ENCODE assay signal across 8 cellular contexts in the genomic region with DNA sequence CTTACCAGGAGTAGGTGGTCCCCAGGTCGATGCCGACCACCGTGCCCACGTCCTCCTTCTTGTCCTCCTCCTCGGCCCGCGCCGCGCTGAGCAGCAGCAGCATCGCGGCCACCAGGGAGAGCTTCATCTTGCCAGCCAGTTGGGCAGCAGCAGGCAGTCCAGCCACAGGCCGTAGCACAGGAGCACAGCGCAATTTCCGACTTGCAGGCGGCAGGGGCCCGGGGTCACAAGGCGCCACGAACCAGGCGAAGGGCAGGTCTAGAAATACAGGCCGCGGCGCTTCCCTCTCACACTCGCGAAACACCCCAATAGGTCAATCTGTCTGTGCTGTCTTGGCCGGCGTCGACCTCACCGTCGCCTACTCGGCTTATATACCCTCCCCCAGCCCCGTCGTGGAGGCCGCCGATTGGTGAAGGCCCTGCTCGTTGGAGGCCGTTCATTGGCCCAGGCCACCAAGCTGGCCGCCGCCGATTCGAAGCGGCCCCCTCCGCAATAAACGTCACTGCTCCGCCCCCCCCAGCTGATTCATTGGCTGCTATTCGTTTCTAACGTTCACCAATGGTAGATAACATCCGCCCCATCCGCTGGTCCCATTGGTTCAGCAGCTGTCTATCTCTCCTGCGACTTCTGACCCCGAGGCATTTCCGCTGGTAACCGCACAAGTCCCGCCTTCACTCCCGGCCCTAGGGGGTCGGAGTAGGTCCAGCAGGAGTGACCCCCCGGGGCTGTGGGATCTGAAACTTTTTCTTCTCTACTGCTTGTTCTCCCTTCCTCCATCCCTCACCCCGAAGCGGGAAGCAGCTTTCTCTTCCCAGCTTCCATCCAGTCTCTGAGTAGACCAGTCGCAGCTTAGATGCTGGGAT. TPM values are rescaled to one million over a fixed set of nuclear protein-coding genes. Genes with fewer than 3 reads are reported as not detected.
DNase-seq lines count a peak whose midpoint lies in the region; ATAC-seq, FAIRE-seq and TF ChIP-seq lines count a peak whose summit lies in the region.

Gene HSPA5 (minus strand): TSS at position 344 of the 863 bp plus-strand sequence. CDS start 217 bp downstream, at position 127.

- CTCF ChIA-PET in HepG2 (lab: Yijun Ruan, JAX; ENCODE audit: low intra/inter-chr PET ratio, low total read pairs): no interaction called here

- no peaks in the 10 kb centered on the region for H3K27me3 ChIP-seq in CD4-positive, CD25-positive, alpha-beta regulatory T cell (ENCODE audit: control insufficient read depth, insufficient read depth, low read length)
- H3K27me3 ChIP-seq in HepG2 (ENCODE audit: control insufficient read depth in 1 of 2, insufficient read depth in 2 of 2, low read length in 2 of 2): no peaks in the 10 kb centered on the region; a peak in 1 of 5 replicates

- H3K79me2 ChIP-seq in HepG2 (ENCODE audit: insufficient read depth, low read length): peaks cover 50% of the 10 kb centered on the region

- TF ChIP-seq EP300 in HepG2 (IDR thresholded peaks at IDR 0.05; ENCODE audit: low read depth in 2 of 2, low read length in 2 of 2): peak in 1 of 2 experiments; percentile 5; a peak in 2 of 4 replicates
- TF ChIP-seq EP300 in HepG2 (CRISPR knock-in tag; IDR thresholded peaks at IDR 0.05; ENCODE audit: borderline replicate concordance): 0 out of 2 replicates have a peak, but pooled peaks have one; percentile 34

- ATAC-seq in CD4-positive, CD25-positive, alpha-beta regulatory T cell (ENCODE audit: low read depth in 2 of 2): peak; percentile 91 to 93
- ATAC-seq in GM19397 (IDR thresholded peaks at IDR 0.05; ENCODE audit: unreplicated experiment) (peak; percentile 91), HG03571 (IDR thresholded peaks at IDR 0.05; ENCODE audit: unreplicated experiment) (peak; percentile 90), HepG2 (peak; percentile 95)

- peak within 1 kb of the TSS; percentile 94 for H3K4me3 ChIP-seq in CD4-positive, CD25-positive, alpha-beta regulatory T cell (ENCODE audit: low read depth, low read length)
- H3K4me3 ChIP-seq in HepG2 (replicated peaks in 1 of 3; ENCODE audit: insufficient read depth in 1 of 3, low read depth in 2 of 3, low read length in 3 of 3): peak within 1 kb of the TSS; percentile 89 to 98 (median 97)

- BruUV-seq in HepG2 (replicated peaks; lab: Mats Ljungman, UMichigan): no TSS peak

- H3K9me3 ChIP-seq in CD4-positive, CD25-positive, alpha-beta regulatory T cell (ENCODE audit: control insufficient read depth in 2 of 2, low read length in 2 of 2): no peaks in the 10 kb centered on the region
- H3K9me3 ChIP-seq in HepG2 (ENCODE audit: low read length): no peaks in the 10 kb centered on the region

- peaks cover 6% of the 10 kb centered on the region for H3K27me3 Mint-ChIP-seq in CD4-positive, CD25-positive, alpha-beta regulatory T cell

- H3K4me2 ChIP-seq in HepG2 (ENCODE audit: low read depth, low read length): peak within 1 kb of the TSS; percentile 82

- peak within 1 kb of the TSS; percentile 100 for H3K9ac ChIP-seq in HepG2 (ENCODE audit: insufficient read depth, low read depth, low read length)

- no peaks in the 10 kb centered on the region for H3K9me3 Mint-ChIP-seq in CD4-positive, CD25-positive, alpha-beta regulatory T cell

- peaks cover 46% of the 10 kb centered on the region for H3K4me1 ChIP-seq in CD4-positive, CD25-positive, alpha-beta regulatory T cell (ENCODE audit: control insufficient read depth, insufficient read depth, low read length, poor library complexity, severe bottlenecking)
- H3K4me1 ChIP-seq in HepG2 (ENCODE audit: insufficient read depth, low read length): peaks cover 55% of the 10 kb centered on the region

- peaks cover 36% of the 10 kb centered on the region for H3K36me3 Mint-ChIP-seq in CD4-positive, CD25-positive, alpha-beta regulatory T cell

- under 1% methylated on average over 30 of the region's 59 CpGs for WGBS in HepG2 (ENCODE audit: low lambda C conversion rate)

- H3K4me1 Mint-ChIP-seq in CD4-positive, CD25-positive, alpha-beta regulatory T cell: peaks cover 21 to 56% (median 41%) of the 10 kb centered on the region in 4 donors

- peaks cover 33% of the 10 kb centered on the region for H3K36me3 ChIP-seq in CD4-positive, CD25-positive, alpha-beta regulatory T cell (ENCODE audit: control insufficient read depth, insufficient read depth, low read length)
- H3K36me3 ChIP-seq in HepG2 (replicated peaks in 1 of 2; ENCODE audit: control insufficient read depth in 1 of 2, insufficient read depth in 2 of 2, low read length in 2 of 2): peaks cover 7 to 32% of the 10 kb centered on the region in 2 experiments

- H2AFZ ChIP-seq in HepG2 (ENCODE audit: low read length): no peak within 1 kb of the TSS

- DNase-seq in CD4-positive, CD25-positive, alpha-beta regulatory T cell: peak; percentile 99 to 100 (median 99)
- DNase-seq in NCI-H82 (lab: John Stamatoyannopoulos, UW) (peak; percentile 100), dermis microvascular lymphatic vessel endothelial cell (ENCODE audit: low read depth in 2 of 2) (peak; percentile 99 to 100), HepG2 (ENCODE audit: low spot score) (peak; percentile 99)
- peak; percentile 100 for DNase-seq in activated CD4-positive, alpha-beta T cell treated with anti-CD3 and anti-CD28 coated beads, Interleukin-2, amount 50 U/mL, for 48 hours
- peak; percentile 99 for DNase-seq in stimulated activated CD4-positive, alpha-beta T cell treated with anti-CD3 and anti-CD28 coated beads, Interleukin-4, amount 100 ng/mL, for 1 hour

- in situ Hi-C loops in HepG2 (cut with HindIII; ENCODE audit: extremely low pct_ligation_motif_present, low pct_unique_long_range_greater_than_20kb): no loop called here

- TF ChIP-seq CTCF in HepG2 (CRISPR knock-in tag; IDR thresholded peaks at IDR 0.05): peak; percentile 45

- H3K4me3 Mint-ChIP-seq in CD4-positive, CD25-positive, alpha-beta regulatory T cell: peak within 1 kb of the TSS; percentile 93 to 99 (median 96)

- H3K27ac Mint-ChIP-seq in CD4-positive, CD25-positive, alpha-beta regulatory T cell: peak within 1 kb of the TSS; percentile 97 to 100 (median 99)

- peaks cover 44% of the 10 kb centered on the region for H4K20me1 ChIP-seq in HepG2 (ENCODE audit: insufficient read depth, low read length)

- intact Hi-C loops in HepG2 (cut with micrococcal nuclease; ENCODE audit: unreplicated experiment): loop anchor here (1.0 to 2.0 kb wide), 3 partner anchors 20 to 56 kb away; partner anchors contain the start of genes GAPVD1 and RABEPK

- FAIRE-seq in HepG2 (lab: Jason Lieb, UNC): peak; percentile 65

- TF ChIP-seq RAD21 in HepG2 (CRISPR knock-in tag; IDR thresholded peaks at IDR 0.05): no peak

- H3K27ac ChIP-seq in CD4-positive, CD25-positive, alpha-beta regulatory T cell (ENCODE audit: insufficient read depth, low read length, poor library complexity, severe bottlenecking): peak within 1 kb of the TSS; percentile 94
- H3K27ac ChIP-seq in HepG2 (ENCODE audit: extremely low read length, insufficient read depth, low read length): peak within 1 kb of the TSS; percentile 97

- POLR2A ChIA-PET in HepG2 (lab: Yijun Ruan, JAX): interaction anchor here (0.6 to 3.1 kb wide), 44 partner anchors 9 to 582 kb away, joined by 3 to 73 read pairs (median 4); partner anchors contain the start of genes ARPC5L, GAPVD1 and RABEPK

- peak; percentile 98 to 99 for TF ChIP-seq POLR2A in HepG2 (IDR thresholded peaks at IDR 0.05; ENCODE audit: insufficient read depth in 1 of 2, low read depth in 2 of 2, low read length in 2 of 2)

TF ChIP-seq in HepG2, 621 proteins besides CTCF, POLR2A, EP300 and RAD21 (continues in another document):
- peak; percentile 58 for TF ChIP-seq MAX (IDR thresholded peaks at IDR 0.05)
- no peak for TF ChIP-seq ONECUT2 (CRISPR knock-in tag; IDR thresholded peaks at IDR 0.05)
- TF ChIP-seq ZFAT (CRISPR knock-in tag; conservative IDR thresholded peaks at IDR 0.05): no peak
- no peak for TF ChIP-seq ZNF879 (CRISPR knock-in tag; IDR thresholded peaks at IDR 0.05)

RNA-seq across cellular contexts. Expression of gene HSPA5, which starts in this region (rescaled TPM):
- total RNA-seq in CD4-positive, CD25-positive, alpha-beta regulatory T cell: 167 TPM
- 100 to 1,000 TPM; 132 to 156 (median 147) TPM for polyA plus RNA-seq in CD4-positive, CD25-positive, alpha-beta regulatory T cell
- total RNA-seq in dermis microvascular lymphatic vessel endothelial cell (99.9 and 138 TPM in 2 replicates), HepG2 (2016; rRNA removed; fragmentation: Illumina TruSeq; extraction: Trizol) (170 and 201 TPM in 2 replicates)
- total RNA-seq in HepG2 (2016; cell fraction: cytosol; rRNA removed; fragmentation: Illumina TruSeq; extraction: Trizol; ENCODE audit: low read depth): 11.3 and 12.9 TPM in 2 replicates
- total RNA-seq in HepG2 (2016; cell fraction: insoluble cytoplasmic fraction; rRNA removed; fragmentation: Illumina TruSeq; extraction: Trizol): 150 and 197 TPM in 2 replicates
- 29.2 and 35.2 TPM in 2 replicates for total RNA-seq in HepG2 (2016; cell fraction: membrane; rRNA removed; fragmentation: Illumina TruSeq; extraction: Trizol)
- 348 and 388 TPM in 2 replicates for total RNA-seq in HepG2 (2016; cell fraction: nucleus; rRNA removed; fragmentation: Illumina TruSeq; extraction: Trizol)
- 187 and 206 TPM in 2 replicates for polyA plus RNA-seq in HepG2 (2011; rRNA removed)
- polyA plus RNA-seq in HepG2 (2011; cell fraction: cytosol; rRNA removed): 150 and 201 TPM in 2 replicates
- polyA plus RNA-seq in HepG2 (2011; cell fraction: nucleus; rRNA removed): 105 and 114 TPM in 2 replicates
- 378 and 476 TPM in 2 replicates for polyA plus RNA-seq in HepG2 (2012)
- 23.2 and 24.9 TPM in 2 replicates for polyA plus RNA-seq in HepG2 (2016; cell fraction: cytosol; fragmentation: Illumina TruSeq; extraction: Trizol; ENCODE audit: low read depth)
- 263 and 283 TPM in 2 replicates for polyA plus RNA-seq in HepG2 (2016; cell fraction: insoluble cytoplasmic fraction; fragmentation: Illumina TruSeq; extraction: Trizol; ENCODE audit: low read depth)
- 33.1 and 41.5 TPM in 2 replicates for polyA plus RNA-seq in HepG2 (2016; cell fraction: membrane; fragmentation: Illumina TruSeq; extraction: Trizol; ENCODE audit: low read depth)
- 733 and 789 TPM in 2 replicates for polyA plus RNA-seq in HepG2 (2016; cell fraction: nucleus; fragmentation: Illumina TruSeq; extraction: Trizol; ENCODE audit: insufficient read depth, low read depth)
- polyA minus RNA-seq in HepG2 (2011; rRNA and poly(A)+ RNA removed; ENCODE audit: low replicate concordance): 133 and 284 TPM in 2 replicates
- 290 and 324 TPM in 2 replicates for polyA minus RNA-seq in HepG2 (2011; cell fraction: cytosol; rRNA and poly(A)+ RNA removed)
- 124 and 160 TPM in 2 replicates for polyA minus RNA-seq in HepG2 (2011; cell fraction: nucleus; rRNA and poly(A)+ RNA removed)

Comparison
In these comparisons a context has a peak if more than half of its experiments do, and no peak if none do; other contexts are left out.
1. Peak in every context shown above with its lines: DNase-seq, ATAC-seq, H3K4me3 ChIP-seq and H3K27ac ChIP-seq.